In genomic region chr10:28354552-28354951, GRCh38 we compare ENCODE assay signal across 23 cellular contexts.
"Had no signal": no experiment of that assay in that cellular context is flagged by ENCODE, and none has a peak within 500 bp of the region (broad histone marks: within the 10 kb centered on the region; RNA-seq: fewer than 3 reads in every experiment).

No MANE protein-coding gene starts in this region.

- H3K4me3 ChIP-seq: adrenal gland, breast epithelium, MG63, SJSA1 had no signal

- H3K4me3 Mint-ChIP-seq: activated CD8-positive, alpha-beta T cell treated with anti-CD3 and anti-CD28 coated beads for 36 hours; activated naive CD8-positive, alpha-beta T cell treated with anti-CD3 and anti-CD28 coated beads, Interleukin-2, amount 10 ng/mL, durations not matched to agents 7 days and 5 days; activated T-cell treated with anti-CD3 and anti-CD28 coated beads, Interleukin-2, amount 50 U/mL, for 72 hours had no signal

- H3K36me3 ChIP-seq: adrenal gland, breast epithelium, MG63, SJSA1 had no signal

- H3K9me3 ChIP-seq: adrenal gland, breast epithelium, MG63, SJSA1 had no signal

- H3K9me3 Mint-ChIP-seq: activated CD8-positive, alpha-beta T cell treated with anti-CD3 and anti-CD28 coated beads for 36 hours; activated naive CD8-positive, alpha-beta T cell treated with anti-CD3 and anti-CD28 coated beads, Interleukin-2, amount 10 ng/mL, durations not matched to agents 7 days and 5 days; activated T-cell treated with anti-CD3 and anti-CD28 coated beads, Interleukin-2, amount 50 U/mL, for 72 hours; activated T-helper 2 cell treated with anti-CD3 and anti-CD28 coated beads, Interferon-gamma antibody, Interleukin-2, Interleukin-4, amounts not matched to agents 10 μg/mL and 5 μg/mL and 100 μg/mL, durations not matched to agents 14 hours and 24 hours and 36 hours had no signal

- H3K27me3 ChIP-seq: adrenal gland, breast epithelium, MG63 had no signal

- H3K27ac Mint-ChIP-seq: activated CD8-positive, alpha-beta T cell treated with anti-CD3 and anti-CD28 coated beads for 36 hours; activated naive CD8-positive, alpha-beta T cell treated with anti-CD3 and anti-CD28 coated beads, Interleukin-2, amount 10 ng/mL, durations not matched to agents 7 days and 5 days; activated T-cell treated with anti-CD3 and anti-CD28 coated beads, Interleukin-2, amount 50 U/mL, for 72 hours; activated T-helper 2 cell treated with anti-CD3 and anti-CD28 coated beads, Interferon-gamma antibody, Interleukin-2, Interleukin-4, amounts not matched to agents 10 μg/mL and 5 μg/mL and 100 μg/mL, durations not matched to agents 14 hours and 24 hours and 36 hours had no signal

- H3K27me3 Mint-ChIP-seq: activated CD8-positive, alpha-beta T cell treated with anti-CD3 and anti-CD28 coated beads for 36 hours; activated naive CD8-positive, alpha-beta T cell treated with anti-CD3 and anti-CD28 coated beads, Interleukin-2, amount 10 ng/mL, durations not matched to agents 7 days and 5 days had no signal

- H3K27ac ChIP-seq: adrenal gland, breast epithelium, SJSA1 had no signal

- H3K4me1 ChIP-seq: adrenal gland, breast epithelium, SJSA1 had no signal

- DNase-seq: activated CD4-positive, alpha-beta T cell treated with anti-CD3 and anti-CD28 coated beads for 4 hours; activated CD8-positive, alpha-beta memory T cell treated with anti-CD3 and anti-CD28 coated beads, Interleukin-2, amount 50 U/mL, for 4 hours; activated CD8-positive, alpha-beta T cell treated with anti-CD3 and anti-CD28 coated beads for 36 hours; activated naive CD4-positive, alpha-beta T cell treated with anti-CD3 and anti-CD28 coated beads, Interleukin-2, amount 50 U/mL, for 16 hours; activated naive CD8-positive, alpha-beta T cell treated with anti-CD3 and anti-CD28 coated beads, Interleukin-2, amount 10 ng/mL, durations not matched to agents 7 days and 5 days; activated T-cell treated with anti-CD3 and anti-CD28 coated beads, Interleukin-2, amount 50 U/mL, for 72 hours; adrenal gland; anterior cingulate cortex; caudate nucleus; MG63; NCI-H1105; NCI-H1436; NCI-H1694 treated with DMSO at 0.1 percent for 48 hours; NCI-H2029 treated with DMSO at 0.1 percent for 48 hours; NCI-H510A treated with DMSO at 0.1 percent for 48 hours; NCI-H69; NK-92 treated with Interleukin-12 subunit alpha and Interleukin-12 subunit beta, amount 100 ng/mL, for 24 hours; OCI-M1; SHP77; SW 1271 had no signal
